ENCODE assay signal across 1 cellular context in genomic region chr14:104868060-104868740, GRCh38.
TF ChIP-seq lines count a peak whose summit lies in the region.

No MANE protein-coding gene starts in this region.

TF ChIP-seq in HCT116, 20 proteins besides CTCF, POLR2A, EP300 and RAD21 (continued from another document):
- TF ChIP-seq FOSL1 (IDR thresholded peaks at IDR 0.05; ENCODE audit: low read depth) (no peak), SP1 (IDR thresholded peaks at IDR 0.05; ENCODE audit: low read depth) (no peak), REST (IDR thresholded peaks at IDR 0.05; ENCODE audit: low read depth) (no peak), CEBPB (IDR thresholded peaks at IDR 0.05; ENCODE audit: low read depth) (no peak), EZH2 (IDR thresholded peaks at IDR 0.05) (no peak), ZNF274 (IDR thresholded peaks at IDR 0.05; ENCODE audit: low read depth, low read length) (no peak), SRF (IDR thresholded peaks at IDR 0.05; ENCODE audit: low read depth) (no peak), YY1 (IDR thresholded peaks at IDR 0.05; ENCODE audit: extremely low read depth, insufficient replicate concordance, low read depth, low read length) (no peak), ELF1 (IDR thresholded peaks at IDR 0.05; ENCODE audit: borderline replicate concordance, low read depth) (no peak)
